ENCODE assay signal across 2 cellular contexts in genomic region chr22:35074583-35074982, GRCh38.
TF ChIP-seq lines count a peak whose summit lies in the region.

No MANE protein-coding gene starts in this region.

TF ChIP-seq in HepG2, 621 proteins besides CTCF, POLR2A, EP300 and RAD21:
- no peak for TF ChIP-seq NR3C1 (CRISPR knock-in tag; IDR thresholded peaks at IDR 0.05)
- TF ChIP-seq ZSCAN22 (CRISPR knock-in tag; IDR thresholded peaks at IDR 0.05): no peak
- TF ChIP-seq ATF7 (IDR thresholded peaks at IDR 0.05): no peak
- no peak for TF ChIP-seq ATF7 (CRISPR knock-in tag; IDR thresholded peaks at IDR 0.05)
- no peak for TF ChIP-seq KDM5A (IDR thresholded peaks at IDR 0.05; ENCODE audit: borderline replicate concordance, low read length)
- no peak for TF ChIP-seq NR2F2 (IDR thresholded peaks at IDR 0.05; ENCODE audit: borderline replicate concordance, low read depth)
- no peak for TF ChIP-seq ZSCAN21 (CRISPR knock-in tag; IDR thresholded peaks at IDR 0.05; ENCODE audit: borderline replicate concordance)
- no peak for TF ChIP-seq HNF1B (CRISPR knock-in tag; IDR thresholded peaks at IDR 0.05)
- no peak; the same call in 1 of the 2 replicates for TF ChIP-seq GABPA (IDR thresholded peaks at IDR 0.05; ENCODE audit: low read depth, low read length)
- peak; percentile 69 for TF ChIP-seq GABPA (CRISPR knock-in tag; IDR thresholded peaks at IDR 0.05; ENCODE audit: low read depth)
- TF ChIP-seq ZNF24 (IDR thresholded peaks at IDR 0.05): no peak
TF ChIP-seq in HepG2: peak in this region for 1.

TF ChIP-seq in K562, 482 proteins besides CTCF, POLR2A, EP300 and RAD21:
- TF ChIP-seq GMEB1 (CRISPR knock-in tag; IDR thresholded peaks at IDR 0.05) (no peak), GABPA (tag; conservative IDR thresholded peaks at IDR 0.05; ENCODE audit: low read depth) (peak; percentile 66), PHB2 (IDR thresholded peaks at IDR 0.05; ENCODE audit: low read depth) (no peak), ZNF77 (CRISPR knock-in tag; IDR thresholded peaks at IDR 0.05) (no peak), ERF (CRISPR knock-in tag; IDR thresholded peaks at IDR 0.05) (no peak), NRF1 (conservative IDR thresholded peaks at IDR 0.05 in 1 of 2, IDR thresholded peaks at IDR 0.05 in 1 of 2) (no peak), ZBTB11 (CRISPR knock-in tag; IDR thresholded peaks at IDR 0.05) (peak in 2 of 3 experiments; percentile 73 to 94; a peak in 3 of 6 replicates), SREBF2 (CRISPR knock-in tag; IDR thresholded peaks at IDR 0.05) (no peak), RREB1 (CRISPR knock-in tag; IDR thresholded peaks at IDR 0.05) (no peak), RBFOX2 (IDR thresholded peaks at IDR 0.05; ENCODE audit: low read depth, low read length) (no peak), ZBTB40 (IDR thresholded peaks at IDR 0.05) (peak; percentile 78), ZBTB40 (CRISPR knock-in tag; IDR thresholded peaks at IDR 0.05) (no peak)
TF ChIP-seq in K562: peak in this region for 3.
